27 cellular contexts compared by ENCODE assay signal in the genomic region with DNA sequence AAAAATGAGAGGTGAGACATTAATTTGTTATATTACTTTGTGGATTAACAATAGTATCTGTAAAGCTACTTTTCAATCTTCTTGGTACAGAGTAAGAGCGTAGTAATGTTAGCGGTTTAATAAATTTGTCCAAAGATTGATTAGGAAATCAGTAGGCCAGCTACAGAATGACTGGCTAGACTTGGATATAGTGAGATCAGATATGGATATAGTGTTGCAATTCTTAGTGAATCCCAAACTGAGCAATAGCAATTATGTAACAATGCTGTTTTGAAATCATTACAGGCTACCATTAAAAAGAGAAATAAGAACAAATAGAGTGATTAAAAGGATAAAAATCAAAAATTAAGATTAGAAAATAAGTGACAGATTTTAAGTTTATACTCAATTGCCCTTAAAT. TPM values are rescaled to one million over a fixed set of nuclear protein-coding genes. Genes with fewer than 3 reads are reported as not detected.
DNase-seq lines count a peak whose midpoint lies in the region; ATAC-seq and TF ChIP-seq lines count a peak whose summit lies in the region.
"Had no signal": no experiment of that assay in that cellular context is flagged by ENCODE, and none has a peak within 500 bp of the region (broad histone marks: within the 10 kb centered on the region; RNA-seq: fewer than 3 reads in every experiment).

No MANE protein-coding gene starts in this region.

- H3K27ac Mint-ChIP-seq in GM23338 (peak overlapping the region; percentile 55; the same call in 1 of the 2 replicates), WTC11 (no peak overlapping the region), T-helper 17 cell (no peak overlapping the region)
- H3K27ac Mint-ChIP-seq: H9 had no signal

- H3K79me2 ChIP-seq in GM23338 (replicated peaks; ENCODE audit: insufficient read depth), result no peaks in the 10 kb centered on the region

- no peaks in the 10 kb centered on the region for H3K9me2 ChIP-seq in GM23338 (ENCODE audit: insufficient read depth)

- 11% methylated on average over 2 of the region's 2 CpGs for WGBS in right lobe of liver (ENCODE audit: insufficient coverage, low coverage, low lambda C conversion rate, missing lambda C conversion rate)
- WGBS in ovary, 3 donors, result 74 to 96% (median 93%) methylated on average over 2 of the region's 2 CpGs

- H3K4me1 Mint-ChIP-seq in GM23338, result peaks cover 8% of the 10 kb centered on the region; the same call in 2 of the 3 replicates
- H3K4me1 Mint-ChIP-seq in WTC11, result peaks cover 15% of the 10 kb centered on the region
- H3K4me1 Mint-ChIP-seq in T-helper 17 cell, result no peaks in the 10 kb centered on the region

- H3K27me3 ChIP-seq in GM23338 (ENCODE audit: insufficient read depth) (no peaks in the 10 kb centered on the region), right lobe of liver (no peaks in the 10 kb centered on the region), ovary (no peaks in the 10 kb centered on the region)
- H3K27me3 ChIP-seq: SJCRH30 had no signal

- no peak overlapping the region for H3K4me2 ChIP-seq in GM23338
- H3K4me2 ChIP-seq: PC-9 had no signal

- DNase-seq in GM23338 (ENCODE audit: low spot score) (no peak), OCI-M1 (lab: John Stamatoyannopoulos, UW) (peak; percentile 24), fibroblast of pulmonary artery (ENCODE audit: low read depth) (peak; percentile 15), right lobe of liver (no peak), ovary (no peak), WTC11 (ENCODE audit: low spot score) (no peak), T-helper 17 cell (no peak)
- DNase-seq: Calu3, DMS153, DND-41, GM23248, H9, KBM-7, MM.1S, NCI-H1048, NCI-H187, NCI-H2171 treated with DMSO at 0.1 percent for 48 hours, NCI-H345, NCI-H510A treated with DMSO at 0.1 percent for 48 hours, PC-9, SJCRH30 had no signal

- H3K27ac ChIP-seq in GM23338 (ENCODE audit: low read depth), result no peak overlapping the region
- H3K27ac ChIP-seq in right lobe of liver, result no peak overlapping the region
- H3K27ac ChIP-seq in ovary, result no peak overlapping the region
- H3K27ac ChIP-seq: GM23248, PC-9, SJCRH30 had no signal

- TF ChIP-seq CTCF in GM23338 (conservative IDR thresholded peaks at IDR 0.05; ENCODE audit: low read depth in 2 of 2), result no peak
- TF ChIP-seq CTCF in fibroblast of pulmonary artery (IDR thresholded peaks at IDR 0.05; ENCODE audit: low read length, missing control alignments), result no peak
- TF ChIP-seq CTCF in right lobe of liver (IDR thresholded peaks at IDR 0.05), result no peak
- TF ChIP-seq CTCF in ovary (IDR thresholded peaks at IDR 0.05), result no peak
- TF ChIP-seq CTCF in WTC11 (IDR thresholded peaks at IDR 0.05), result no peak

- ATAC-seq in GM23338 (no peak), right lobe of liver (peak; percentile 74 to 94 (median 89)), WTC11 (no peak), T-helper 17 cell (no peak)
- ATAC-seq: Right ventricle myocardium inferior, SK-N-SH treated with all-trans-retinoic acid at 6 μM for 48 hours had no signal

- no peaks in the 10 kb centered on the region for H3K9me3 Mint-ChIP-seq in GM23338
- no peaks in the 10 kb centered on the region for H3K9me3 Mint-ChIP-seq in WTC11
- H3K9me3 Mint-ChIP-seq: H9 had no signal

- H3K4me3 ChIP-seq in GM23338, result no peak overlapping the region
- H3K4me3 ChIP-seq in fibroblast of pulmonary artery (replicated peaks; ENCODE audit: low read depth, low read length), result no peak overlapping the region
- no peak overlapping the region for H3K4me3 ChIP-seq in right lobe of liver
- no peak overlapping the region for H3K4me3 ChIP-seq in ovary
- H3K4me3 ChIP-seq: GM23248, PC-9, SJCRH30 had no signal

- H4K20me1 ChIP-seq in GM23338 (replicated peaks; ENCODE audit: insufficient read depth), result no peaks in the 10 kb centered on the region

- POLR2A ChIA-PET in WTC11 (lab: Charles Lee), result no interaction called here

- H3K4me3 Mint-ChIP-seq in GM23338 (no peak overlapping the region), WTC11 (no peak overlapping the region), T-helper 17 cell (no peak overlapping the region)
- H3K4me3 Mint-ChIP-seq: H9 had no signal

- no peaks in the 10 kb centered on the region for H3K4me1 ChIP-seq in GM23338 (ENCODE audit: insufficient read depth)
- no peaks in the 10 kb centered on the region for H3K4me1 ChIP-seq in right lobe of liver
- no peaks in the 10 kb centered on the region for H3K4me1 ChIP-seq in ovary (ENCODE audit: insufficient read depth)

- TF ChIP-seq EP300 in ovary (IDR thresholded peaks at IDR 0.05), result no peak

- H3K36me3 Mint-ChIP-seq in GM23338 (ENCODE audit: low read depth) (no peaks in the 10 kb centered on the region), WTC11 (no peaks in the 10 kb centered on the region), T-helper 17 cell (ENCODE audit: low read depth) (no peaks in the 10 kb centered on the region)

- H3K9me3 ChIP-seq in right lobe of liver, result no peaks in the 10 kb centered on the region
- no peaks in the 10 kb centered on the region for H3K9me3 ChIP-seq in ovary
- peaks cover 4% of the 10 kb centered on the region for H3K9me3 ChIP-seq in T-helper 17 cell (ENCODE audit: control insufficient read depth, low read length, poor library complexity, severe bottlenecking)
- H3K9me3 ChIP-seq: SJCRH30 had no signal

- CTCF ChIA-PET in WTC11 (lab: Charles Lee), result no interaction called here

- H3K36me3 ChIP-seq in GM23338 (ENCODE audit: insufficient read depth) (no peaks in the 10 kb centered on the region), right lobe of liver (no peaks in the 10 kb centered on the region), ovary (no peaks in the 10 kb centered on the region)
- H3K36me3 ChIP-seq: SJCRH30 had no signal

- no peak overlapping the region for H2AFZ ChIP-seq in GM23338
- H2AFZ ChIP-seq: GM23248, PC-9 had no signal

- peaks cover 1% of the 10 kb centered on the region for H3K27me3 Mint-ChIP-seq in GM23338 (ENCODE audit: insufficient read depth, low read depth, poor library complexity)
- no peaks in the 10 kb centered on the region for H3K27me3 Mint-ChIP-seq in WTC11 (ENCODE audit: low read depth)
- no peaks in the 10 kb centered on the region for H3K27me3 Mint-ChIP-seq in T-helper 17 cell

- no peak for TF ChIP-seq POLR2A in right lobe of liver (IDR thresholded peaks at IDR 0.05)
- TF ChIP-seq POLR2A in ovary (IDR thresholded peaks at IDR 0.05), result no peak

- no peaks in the 10 kb centered on the region for H3F3A ChIP-seq in GM23338 (replicated peaks; ENCODE audit: low read depth)

- intact Hi-C loops in right lobe of liver (cut with DNase I), result no loop called here
- intact Hi-C loops in ovary (cut with DNase I), result no loop called here

TF ChIP-seq in GM23338, 12 proteins besides CTCF, POLR2A, EP300 and RAD21 (continues in another document):
- TF ChIP-seq, protein P1, sequence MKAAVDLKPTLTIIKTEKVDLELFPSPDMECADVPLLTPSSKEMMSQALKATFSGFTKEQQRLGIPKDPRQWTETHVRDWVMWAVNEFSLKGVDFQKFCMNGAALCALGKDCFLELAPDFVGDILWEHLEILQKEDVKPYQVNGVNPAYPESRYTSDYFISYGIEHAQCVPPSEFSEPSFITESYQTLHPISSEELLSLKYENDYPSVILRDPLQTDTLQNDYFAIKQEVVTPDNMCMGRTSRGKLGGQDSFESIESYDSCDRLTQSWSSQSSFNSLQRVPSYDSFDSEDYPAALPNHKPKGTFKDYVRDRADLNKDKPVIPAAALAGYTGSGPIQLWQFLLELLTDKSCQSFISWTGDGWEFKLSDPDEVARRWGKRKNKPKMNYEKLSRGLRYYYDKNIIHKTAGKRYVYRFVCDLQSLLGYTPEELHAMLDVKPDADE (IDR thresholded peaks at IDR 0.05), result no peak
- no peak for TF ChIP-seq NANOG (IDR thresholded peaks at IDR 0.05; ENCODE audit: borderline replicate concordance)
- TF ChIP-seq ZNF331 (CRISPR knock-in tag; IDR thresholded peaks at IDR 0.05; ENCODE audit: low read depth), result no peak
- TF ChIP-seq STAT1 (IDR thresholded peaks at IDR 0.05; ENCODE audit: unreplicated experiment), result no peak
- no peak for TF ChIP-seq EZH2phosphoT487 (IDR thresholded peaks at IDR 0.05; ENCODE audit: unreplicated experiment)
- TF ChIP-seq POLR2AphosphoS5 (IDR thresholded peaks at IDR 0.05; ENCODE audit: low read depth), result no peak
- TF ChIP-seq EZH2 (IDR thresholded peaks at IDR 0.05; ENCODE audit: low read depth, unreplicated experiment), result no peak
- no peak for TF ChIP-seq CREB1 (CRISPR knock-in tag; IDR thresholded peaks at IDR 0.05; ENCODE audit: low read depth)

TF ChIP-seq in WTC11, 78 proteins besides CTCF, POLR2A, EP300 and RAD21 (continues in another document):
- TF ChIP-seq, protein P2, sequence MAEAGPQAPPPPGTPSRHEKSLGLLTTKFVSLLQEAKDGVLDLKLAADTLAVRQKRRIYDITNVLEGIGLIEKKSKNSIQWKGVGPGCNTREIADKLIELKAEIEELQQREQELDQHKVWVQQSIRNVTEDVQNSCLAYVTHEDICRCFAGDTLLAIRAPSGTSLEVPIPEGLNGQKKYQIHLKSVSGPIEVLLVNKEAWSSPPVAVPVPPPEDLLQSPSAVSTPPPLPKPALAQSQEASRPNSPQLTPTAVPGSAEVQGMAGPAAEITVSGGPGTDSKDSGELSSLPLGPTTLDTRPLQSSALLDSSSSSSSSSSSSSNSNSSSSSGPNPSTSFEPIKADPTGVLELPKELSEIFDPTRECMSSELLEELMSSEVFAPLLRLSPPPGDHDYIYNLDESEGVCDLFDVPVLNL (CRISPR knock-in tag; IDR thresholded peaks at IDR 0.05; ENCODE audit: borderline replicate concordance, low read depth), result no peak
- TF ChIP-seq, protein P3, sequence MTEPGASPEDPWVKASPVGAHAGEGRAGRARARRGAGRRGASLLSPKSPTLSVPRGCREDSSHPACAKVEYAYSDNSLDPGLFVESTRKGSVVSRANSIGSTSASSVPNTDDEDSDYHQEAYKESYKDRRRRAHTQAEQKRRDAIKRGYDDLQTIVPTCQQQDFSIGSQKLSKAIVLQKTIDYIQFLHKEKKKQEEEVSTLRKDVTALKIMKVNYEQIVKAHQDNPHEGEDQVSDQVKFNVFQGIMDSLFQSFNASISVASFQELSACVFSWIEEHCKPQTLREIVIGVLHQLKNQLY (CRISPR knock-in tag; IDR thresholded peaks at IDR 0.05), result no peak
- no peak for TF ChIP-seq SMAD3 (CRISPR knock-in tag; IDR thresholded peaks at IDR 0.05; ENCODE audit: borderline replicate concordance)
- TF ChIP-seq GTF2I (CRISPR knock-in tag; conservative IDR thresholded peaks at IDR 0.05), result no peak

RNA-seq across cellular contexts. Expression of a gene that starts 0.8 kb away (rescaled TPM):
- total RNA-seq in GM23338 (2014; rRNA removed; shearing (Covaris generic)), result not detected in 2 replicates
- polyA plus RNA-seq in GM23338 (2016; fragmentation: Nextera tagmentation; extraction: Ambion mirVana) (not detected in 2 replicates), ovary (not detected)
- total RNA-seq in right lobe of liver (not detected), ovary (not detected), WTC11 (2021) (not detected in 3 replicates), T-helper 17 cell (not detected)
- total RNA-seq: A172, Calu3, GM23248, H9, HT1080, PC-9, Right ventricle myocardium inferior, RPMI7951, SJCRH30 had no signal
- polyA plus RNA-seq: BJ, GM23248 had no signal

RNA-seq across cellular contexts. Expression of a gene that starts 12.8 kb away (rescaled TPM):
- total RNA-seq in GM23338 (2014; rRNA removed; shearing (Covaris generic)), result not detected in 2 replicates
- polyA plus RNA-seq in GM23338 (2016; fragmentation: Nextera tagmentation; extraction: Ambion mirVana), result not detected in 2 replicates
- 10 to 100 TPM in 1 of 6 experiments, 1 to 10 TPM in 3, under 1 TPM in 2; 0.24 to 23.9 (median 1.3) TPM for total RNA-seq in right lobe of liver
- not detected for total RNA-seq in ovary
- polyA plus RNA-seq in ovary, result not detected
- total RNA-seq in WTC11 (2021), result 0.34 to 0.81 TPM (median 0.44 TPM) in 3 replicates
- not detected for total RNA-seq in T-helper 17 cell
- total RNA-seq: A172, Calu3, GM23248, H9, HT1080, PC-9, Right ventricle myocardium inferior, RPMI7951, SJCRH30 had no signal
- polyA plus RNA-seq: BJ, GM23248 had no signal

Comparison
In these comparisons a context has a peak if more than half of its experiments do, and no peak if none do; other contexts are left out.
1. ATAC-seq: peak in right lobe of liver (4 of 4); none in GM23338 (single experiment), WTC11 (single experiment) and T-helper 17 cell (single experiment).
2. DNase-seq: peak in OCI-M1 (single experiment) and fibroblast of pulmonary artery (single experiment); none in GM23338 (single experiment), right lobe of liver (0 of 3), ovary (0 of 5), WTC11 (single experiment) and T-helper 17 cell (0 of 3).